Comparison of ENCODE assay signal across 9 cellular contexts in the genomic region with DNA sequence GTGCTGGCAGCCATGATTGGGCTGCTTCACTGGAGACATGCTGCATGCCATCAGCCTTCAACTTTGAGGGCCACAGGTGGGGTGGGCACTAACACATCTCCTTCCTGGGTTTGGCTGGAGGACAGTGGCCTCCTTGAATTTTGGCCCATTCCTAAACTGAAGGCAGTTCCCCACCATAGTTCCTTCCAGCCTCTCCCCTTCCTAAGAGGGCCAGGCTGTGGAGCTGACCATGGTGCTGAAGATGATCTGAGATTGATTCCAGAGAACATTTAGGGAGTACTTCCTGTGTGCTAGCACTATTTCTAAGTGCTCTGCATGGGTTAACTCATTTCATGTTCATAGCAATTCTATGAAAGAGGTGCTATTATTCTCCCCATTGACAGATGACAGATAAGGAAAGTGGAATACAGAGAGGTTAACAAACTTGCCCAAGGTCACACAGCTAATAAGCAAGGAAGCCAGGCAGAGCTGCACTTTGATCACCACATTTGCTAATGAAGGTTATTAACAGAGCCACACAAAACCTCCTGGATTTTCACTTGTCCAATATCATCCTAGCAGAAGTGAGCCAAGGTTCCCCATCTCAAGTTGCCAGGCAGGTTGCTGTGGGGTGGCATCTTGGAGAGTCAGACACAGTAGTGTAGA.
DNase-seq lines count a peak whose midpoint lies in the region; ATAC-seq, FAIRE-seq and TF ChIP-seq lines count a peak whose summit lies in the region.
"Had no signal": no experiment of that assay in that cellular context is flagged by ENCODE, and none has a peak within 500 bp of the region (broad histone marks: within the 10 kb centered on the region; RNA-seq: fewer than 3 reads in every experiment).

No MANE protein-coding gene starts in this region.

- no peaks in the 10 kb centered on the region for H3K4me1 ChIP-seq in breast epithelium

- H3K4me3 ChIP-seq in breast epithelium (no peak overlapping the region), SK-N-MC (no peak overlapping the region), fibroblast of mammary gland (ENCODE audit: control insufficient read depth, low read depth, low read length) (no peak overlapping the region)

- no peak for ATAC-seq in GM19455 (IDR thresholded peaks at IDR 0.05; ENCODE audit: unreplicated experiment)
- ATAC-seq in HG02852 (IDR thresholded peaks at IDR 0.05; ENCODE audit: unreplicated experiment): no peak
- ATAC-seq: CD8-positive, alpha-beta T cell had no signal

- no peak for FAIRE-seq in urothelium cell line (lab: Jason Lieb, UNC)

- no TSS peak for BruUV-seq in MCF 10A (replicated peaks; lab: Mats Ljungman, UMichigan)

- TF ChIP-seq POLR2A in breast epithelium (IDR thresholded peaks at IDR 0.05): no peak

- no peaks in the 10 kb centered on the region for H3K9me3 ChIP-seq in breast epithelium
- no peaks in the 10 kb centered on the region for H3K9me3 ChIP-seq in SK-N-MC (ENCODE audit: low read depth, low read length)

- intact Hi-C loops in MCF 10A (cut with micrococcal nuclease) (no loop called here), breast epithelium (cut with DNase I; ENCODE audit: low total_unique reads) (no loop called here), posterior vena cava (cut with DNase I) (no loop called here)

- DNase-seq in MCF 10A (ENCODE audit: unreplicated experiment) (peak; percentile 72), breast epithelium (ENCODE audit: low spot score in 2 of 2) (no peak), SK-N-MC (ENCODE audit: low read depth, low spot score) (peak; percentile 45), fibroblast of mammary gland (ENCODE audit: low read depth) (peak; percentile 51), urothelium cell line (ENCODE audit: low spot score) (peak; percentile 26), posterior vena cava (ENCODE audit: low spot score) (no peak)

- H3K27ac ChIP-seq in breast epithelium: no peak overlapping the region
- H3K27ac ChIP-seq in SK-N-MC: no peak overlapping the region

- no peak for TF ChIP-seq CTCF in MCF 10A (IDR thresholded peaks at IDR 0.05; ENCODE audit: unreplicated experiment)
- TF ChIP-seq CTCF in breast epithelium (IDR thresholded peaks at IDR 0.05): no peak
- no peak for TF ChIP-seq CTCF in fibroblast of mammary gland (conservative IDR thresholded peaks at IDR 0.05; ENCODE audit: control insufficient read depth, insufficient read depth, low read depth, low read length)

- POLR2A ChIA-PET in MCF 10A (lab: Yijun Ruan, JAX): no interaction called here

- H3K9me3 Mint-ChIP-seq in MCF 10A (ENCODE audit: unreplicated experiment): no peaks in the 10 kb centered on the region
- H3K9me3 Mint-ChIP-seq: CD8-positive, alpha-beta T cell had no signal

- H3K27me3 Mint-ChIP-seq in MCF 10A (ENCODE audit: insufficient read depth, unreplicated experiment): no peaks in the 10 kb centered on the region

- no peak overlapping the region for H3K27ac Mint-ChIP-seq in MCF 10A (ENCODE audit: low read depth, unreplicated experiment)
- H3K27ac Mint-ChIP-seq: CD8-positive, alpha-beta T cell had no signal

- no peaks in the 10 kb centered on the region for H3K27me3 ChIP-seq in breast epithelium

- H3K9ac ChIP-seq in SK-N-MC (ENCODE audit: insufficient read length): no peak overlapping the region

- no peaks in the 10 kb centered on the region for H3K4me1 Mint-ChIP-seq in MCF 10A (ENCODE audit: insufficient read depth, unreplicated experiment)

- H3K36me3 ChIP-seq in breast epithelium: no peaks in the 10 kb centered on the region
- H3K36me3 ChIP-seq in SK-N-MC (ENCODE audit: insufficient read depth, low read length): no peaks in the 10 kb centered on the region

- CTCF ChIA-PET in MCF 10A (lab: Yijun Ruan, JAX): no interaction called here

- H3K36me3 Mint-ChIP-seq in MCF 10A (ENCODE audit: insufficient read depth, unreplicated experiment): no peaks in the 10 kb centered on the region

- no peak overlapping the region for H3K4me3 Mint-ChIP-seq in MCF 10A (ENCODE audit: unreplicated experiment)
- H3K4me3 Mint-ChIP-seq: CD8-positive, alpha-beta T cell had no signal

Comparison
In these comparisons a context has a peak if more than half of its experiments do, and no peak if none do; other contexts are left out.
1. DNase-seq: peak in MCF 10A (single experiment), SK-N-MC (single experiment), fibroblast of mammary gland (single experiment) and urothelium cell line (single experiment); none in breast epithelium (0 of 2) and posterior vena cava (single experiment).